ENCODE assay signal across 8 cellular contexts in genomic region chr3:148991219-148992026, GRCh38. TPM values are rescaled to one million over a fixed set of nuclear protein-coding genes. Genes with fewer than 3 reads are reported as not detected.
DNase-seq lines count a peak whose midpoint lies in the region; ATAC-seq and TF ChIP-seq lines count a peak whose summit lies in the region.

TSS of gene GYG1 (plus strand) at chr3:148991540. CDS start at chr3:148991641, 101 bp downstream.

- H3K4me3 ChIP-seq in GM12864 (ENCODE audit: low read depth, low read length) = peak within 1 kb of the TSS; percentile 95
- H3K4me3 ChIP-seq in right atrium auricular region = peak within 1 kb of the TSS; percentile 73 to 93
- peak within 1 kb of the TSS; percentile 66 to 95 for H3K4me3 ChIP-seq in uterus

- TF ChIP-seq CTCF in GM12864 (IDR thresholded peaks at IDR 0.05; ENCODE audit: low read depth, low read length, missing control alignments) = peak; percentile 20
- TF ChIP-seq CTCF in right atrium auricular region (IDR thresholded peaks at IDR 0.05) = peak in 1 of 2 donors; percentile 57
- TF ChIP-seq CTCF in uterus (IDR thresholded peaks at IDR 0.05) = peak; percentile 23 to 47 (median 36)

- H3K4me1 ChIP-seq in right atrium auricular region (peaks cover 0 to 18% of the 10 kb centered on the region in 2 donors), uterus (peaks cover 0 to 10% of the 10 kb centered on the region in 2 donors)

- intact Hi-C loops in uterus (cut with DNase I; ENCODE audit: low total_unique reads) = no loop called here

- POLR2A ChIA-PET in HEK293T (lab: Yijun Ruan, JAX) = interaction anchor here (1.1 kb wide), 1 partner anchor 18 kb away, joined by 3 read pairs; no protein-coding TSS in a partner anchor

- peak; percentile 59 to 88 for TF ChIP-seq POLR2A in uterus (IDR thresholded peaks at IDR 0.05)

- peak within 1 kb of the TSS; percentile 90 for H3K27ac Mint-ChIP-seq in T-helper 17 cell

- peak; percentile 91 for ATAC-seq in T-helper 17 cell

- no peaks in the 10 kb centered on the region for H3K36me3 Mint-ChIP-seq in T-helper 17 cell (ENCODE audit: low read depth)

- CTCF ChIA-PET in HEK293T (lab: Yijun Ruan, JAX) = no interaction called here

- DNase-seq in GM12864 (ENCODE audit: low read depth) = peak; percentile 52
- peak; percentile 87 for DNase-seq in HEK293T (ENCODE audit: extremely low spot score)
- DNase-seq in MV-4-11 (lab: John Stamatoyannopoulos, UW) = peak; percentile 65
- peak; percentile 63 to 77 (median 69) for DNase-seq in T-helper 17 cell
- peak in 53 of 56 donors; percentile 17 to 83 (median 62) for DNase-seq in amygdala (lab: John Stamatoyannopoulos, UW)
- peak; percentile 85 for DNase-seq in right atrium auricular region (ENCODE audit: low spot score)
- peak; percentile 41 for DNase-seq in pulmonary artery endothelial cell (ENCODE audit: low read depth, low spot score)
- DNase-seq in uterus = peak; percentile 81

- H3K36me3 ChIP-seq in right atrium auricular region (peaks cover 24% of the 10 kb centered on the region), uterus (no peaks in the 10 kb centered on the region)

- H3K27ac ChIP-seq in right atrium auricular region (peak within 1 kb of the TSS; percentile 98 to 99), uterus (peak within 1 kb of the TSS; percentile 97 to 99)

- H3K9me3 ChIP-seq in T-helper 17 cell (ENCODE audit: control insufficient read depth, low read length, poor library complexity, severe bottlenecking) (no peaks in the 10 kb centered on the region), right atrium auricular region (no peaks in the 10 kb centered on the region), uterus (no peaks in the 10 kb centered on the region)

- H3K27me3 Mint-ChIP-seq in T-helper 17 cell = no peaks in the 10 kb centered on the region

- H3K4me3 Mint-ChIP-seq in T-helper 17 cell = peak within 1 kb of the TSS; percentile 90

- H3K27me3 ChIP-seq in right atrium auricular region = no peaks in the 10 kb centered on the region
- H3K27me3 ChIP-seq in uterus = no peaks in the 10 kb centered on the region

- peaks cover 15% of the 10 kb centered on the region for H3K4me1 Mint-ChIP-seq in T-helper 17 cell

TF ChIP-seq in HEK293T, 16 proteins besides CTCF, POLR2A, EP300 and RAD21:
- no peak for TF ChIP-seq TARDBP (IDR thresholded peaks at IDR 0.05)
- no peak for TF ChIP-seq ELF4 (IDR thresholded peaks at IDR 0.05)
- TF ChIP-seq PKNOX1 (IDR thresholded peaks at IDR 0.05) = no peak
- no peak for TF ChIP-seq BHLHE40 (IDR thresholded peaks at IDR 0.05; ENCODE audit: borderline replicate concordance)
- no peak for TF ChIP-seq ARNT (IDR thresholded peaks at IDR 0.05)
- peak; percentile 31; the same call in 1 of the 2 replicates for TF ChIP-seq CTBP1 (IDR thresholded peaks at IDR 0.05; ENCODE audit: borderline replicate concordance)

RNA-seq across cellular contexts. Expression of gene GYG1, which starts in this region (rescaled TPM):
- total RNA-seq in T-helper 17 cell (10 to 100 TPM; 22.3 to 27.4 TPM), right atrium auricular region (10 to 100 TPM; 67.9 to 70.7 TPM), pulmonary artery endothelial cell (60.9 and 61.9 TPM in 2 replicates), uterus (100 to 1,000 TPM in 1 of 4 donors, 10 to 100 TPM in 3; 37.4 to 122 (median 64.2) TPM)

Comparison
In these comparisons a context has a peak if more than half of its experiments do, and no peak if none do; other contexts are left out.
1. Peak in every context shown above with its lines: DNase-seq, ATAC-seq, H3K4me3 ChIP-seq and H3K27ac ChIP-seq.